In genomic region chr5:125766706-125767105, GRCh38 we compare ENCODE assay signal across 8 cellular contexts.
"Had no signal": no experiment of that assay in that cellular context is flagged by ENCODE, and none has a peak within 500 bp of the region (broad histone marks: within the 10 kb centered on the region; RNA-seq: fewer than 3 reads in every experiment).

No MANE protein-coding gene starts in this region.

- ATAC-seq: GM12878 had no signal

- DNase-seq: GDM1, GF-D8 had no signal

- FAIRE-seq: G401.6, GM12878, GM12891, GM12892, GM18507, GM19239 had no signal

- H3K4me3 ChIP-seq: GM12878 had no signal
